ENCODE assay signal across 8 cellular contexts in the genomic region with DNA sequence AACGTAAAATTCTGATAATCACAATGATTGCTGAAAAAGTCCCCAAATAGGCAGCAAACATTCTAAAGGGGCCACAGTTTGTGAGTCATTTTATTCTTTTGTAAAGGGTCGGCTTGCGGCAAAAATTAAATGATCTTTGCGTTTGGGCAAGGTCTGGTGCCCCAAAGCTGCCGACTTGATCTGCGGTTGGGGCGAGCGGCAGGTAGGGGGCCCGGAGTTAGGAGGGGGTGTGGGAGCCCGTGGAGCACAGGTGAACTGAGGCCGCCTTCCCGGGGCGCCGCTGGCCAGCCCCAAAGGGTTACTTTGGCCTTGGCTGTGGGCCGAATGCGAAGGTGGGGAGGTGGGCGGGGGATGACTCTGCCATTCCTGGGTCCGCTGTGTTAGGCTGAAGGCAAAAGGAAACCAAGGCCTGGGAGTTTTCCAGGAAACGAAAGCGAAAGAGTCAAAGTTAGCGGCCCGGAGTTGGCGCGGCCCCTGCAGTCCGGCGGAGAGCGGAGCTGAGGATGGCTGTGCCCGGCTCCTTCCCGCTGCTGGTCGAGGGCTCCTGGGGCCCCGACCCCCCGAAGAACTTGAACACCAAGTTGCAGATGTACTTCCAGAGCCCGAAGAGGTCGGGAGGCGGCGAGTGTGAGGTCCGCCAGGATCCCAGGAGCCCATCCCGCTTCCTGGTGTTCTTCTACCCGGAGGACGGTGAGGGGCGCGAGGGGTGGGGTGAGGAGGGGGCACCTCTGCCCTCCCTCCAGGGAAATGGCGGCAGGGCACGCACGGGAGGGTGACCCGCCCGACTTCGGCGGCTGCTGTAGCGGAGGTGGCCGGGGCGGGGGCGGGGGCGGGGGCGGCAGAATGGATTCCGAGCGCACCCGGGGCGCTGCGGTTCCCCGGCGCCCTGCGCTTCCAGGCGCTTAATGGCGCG. TPM values are rescaled to one million over a fixed set of nuclear protein-coding genes. Genes with fewer than 3 reads are reported as not detected.
DNase-seq lines count a peak whose midpoint lies in the region; ATAC-seq and TF ChIP-seq lines count a peak whose summit lies in the region.

A gene with protein sequence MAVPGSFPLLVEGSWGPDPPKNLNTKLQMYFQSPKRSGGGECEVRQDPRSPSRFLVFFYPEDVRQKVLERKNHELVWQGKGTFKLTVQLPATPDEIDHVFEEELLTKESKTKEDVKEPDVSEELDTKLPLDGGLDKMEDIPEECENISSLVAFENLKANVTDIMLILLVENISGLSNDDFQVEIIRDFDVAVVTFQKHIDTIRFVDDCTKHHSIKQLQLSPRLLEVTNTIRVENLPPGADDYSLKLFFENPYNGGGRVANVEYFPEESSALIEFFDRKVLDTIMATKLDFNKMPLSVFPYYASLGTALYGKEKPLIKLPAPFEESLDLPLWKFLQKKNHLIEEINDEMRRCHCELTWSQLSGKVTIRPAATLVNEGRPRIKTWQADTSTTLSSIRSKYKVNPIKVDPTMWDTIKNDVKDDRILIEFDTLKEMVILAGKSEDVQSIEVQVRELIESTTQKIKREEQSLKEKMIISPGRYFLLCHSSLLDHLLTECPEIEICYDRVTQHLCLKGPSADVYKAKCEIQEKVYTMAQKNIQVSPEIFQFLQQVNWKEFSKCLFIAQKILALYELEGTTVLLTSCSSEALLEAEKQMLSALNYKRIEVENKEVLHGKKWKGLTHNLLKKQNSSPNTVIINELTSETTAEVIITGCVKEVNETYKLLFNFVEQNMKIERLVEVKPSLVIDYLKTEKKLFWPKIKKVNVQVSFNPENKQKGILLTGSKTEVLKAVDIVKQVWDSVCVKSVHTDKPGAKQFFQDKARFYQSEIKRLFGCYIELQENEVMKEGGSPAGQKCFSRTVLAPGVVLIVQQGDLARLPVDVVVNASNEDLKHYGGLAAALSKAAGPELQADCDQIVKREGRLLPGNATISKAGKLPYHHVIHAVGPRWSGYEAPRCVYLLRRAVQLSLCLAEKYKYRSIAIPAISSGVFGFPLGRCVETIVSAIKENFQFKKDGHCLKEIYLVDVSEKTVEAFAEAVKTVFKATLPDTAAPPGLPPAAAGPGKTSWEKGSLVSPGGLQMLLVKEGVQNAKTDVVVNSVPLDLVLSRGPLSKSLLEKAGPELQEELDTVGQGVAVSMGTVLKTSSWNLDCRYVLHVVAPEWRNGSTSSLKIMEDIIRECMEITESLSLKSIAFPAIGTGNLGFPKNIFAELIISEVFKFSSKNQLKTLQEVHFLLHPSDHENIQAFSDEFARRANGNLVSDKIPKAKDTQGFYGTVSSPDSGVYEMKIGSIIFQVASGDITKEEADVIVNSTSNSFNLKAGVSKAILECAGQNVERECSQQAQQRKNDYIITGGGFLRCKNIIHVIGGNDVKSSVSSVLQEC (N-terminal part only) (plus strand): TSS at position 459 of the 913 bp plus-strand sequence. CDS start 45 bp downstream, at position 504.

- no peaks in the 10 kb centered on the region for H3K27me3 ChIP-seq in liver (ENCODE audit: control insufficient read depth in 4 of 4, insufficient read depth in 4 of 4, low read length in 3 of 4)

- H3K4me1 Mint-ChIP-seq in HFFc6 (ENCODE audit: low read depth): peaks cover 43% of the 10 kb centered on the region
- H3K4me1 Mint-ChIP-seq in activated CD4-positive, alpha-beta memory T cell treated with anti-CD3 and anti-CD28 coated beads for 36 hours (ENCODE audit: low read depth): peaks cover 52% of the 10 kb centered on the region

- under 1% methylated on average over 66 of the region's 66 CpGs for WGBS in liver

- intact Hi-C loops in activated CD4-positive, alpha-beta memory T cell treated with anti-CD3 and anti-CD28 coated beads for 36 hours (cut with micrococcal nuclease): loop anchor here (2.0 to 10.0 kb wide), 5 partner anchors 223 to 1136 kb away; a partner anchor contains a TSS

- CTCF ChIA-PET in activated CD4-positive, alpha-beta memory T cell treated with anti-CD3 and anti-CD28 coated beads for 36 hours (lab: Charles Lee): interaction anchor here (0.6 to 6.7 kb wide), 12 partner anchors 11 to 297 kb away, joined by 3 to 230 read pairs (median 10); a partner anchor contains a TSS

- peak within 1 kb of the TSS; percentile 86 to 96 (median 91) for H3K4me3 ChIP-seq in liver (ENCODE audit: low read depth in 1 of 3, low read length in 3 of 3)

- 0 out of 2 replicates have a peak, but pooled peaks cover 4% of the 10 kb centered on the region for H3K36me3 Mint-ChIP-seq in HFFc6 (ENCODE audit: low read depth)
- peaks cover 17% of the 10 kb centered on the region for H3K36me3 Mint-ChIP-seq in activated CD4-positive, alpha-beta memory T cell treated with anti-CD3 and anti-CD28 coated beads for 36 hours

- H3K36me3 ChIP-seq in liver (ENCODE audit: control insufficient read depth in 4 of 4, insufficient read depth in 3 of 4, low read depth in 1 of 4, low read length in 3 of 4): peaks cover 0 to 5% (median 3%) of the 10 kb centered on the region in 4 donors

- peaks cover 1 to 43% (median 23%) of the 10 kb centered on the region in 4 donors for H3K4me1 ChIP-seq in liver (ENCODE audit: control insufficient read depth in 4 of 4, insufficient read depth in 4 of 4, low read length in 3 of 4)

- ATAC-seq in GM19467 (IDR thresholded peaks at IDR 0.05; ENCODE audit: unreplicated experiment): no peak

- no peaks in the 10 kb centered on the region for H3K9me3 ChIP-seq in liver (ENCODE audit: control insufficient read depth in 4 of 4, low read length in 3 of 4)

- peak within 1 kb of the TSS; percentile 94 for H3K27ac ChIP-seq in liver (ENCODE audit: low read depth in 1 of 2, low read length in 2 of 2)

- POLR2A ChIA-PET in activated CD4-positive, alpha-beta memory T cell treated with anti-CD3 and anti-CD28 coated beads for 36 hours (lab: Charles Lee): interaction anchor here (0.6 to 2.6 kb wide), 5 partner anchors 112 to 1135 kb away, joined by 3 to 16 read pairs (median 5); a partner anchor contains a TSS

- H3K9me3 Mint-ChIP-seq in HFFc6: no peaks in the 10 kb centered on the region
- H3K9me3 Mint-ChIP-seq in activated CD4-positive, alpha-beta memory T cell treated with anti-CD3 and anti-CD28 coated beads for 36 hours: peaks cover 2% of the 10 kb centered on the region

- TF ChIP-seq CTCF in HFFc6 (IDR thresholded peaks at IDR 0.05): no peak
- TF ChIP-seq CTCF in liver (IDR thresholded peaks at IDR 0.05; ENCODE audit: low read depth, low read length, missing input control): no peak

- peak within 1 kb of the TSS; percentile 82 to 88 for H3K9ac ChIP-seq in liver (ENCODE audit: low read depth in 1 of 2, low read length in 2 of 2)

- DNase-seq in GM03348 (ENCODE audit: low spot score) (peak; percentile 74), HFFc6 (peak; percentile 42), NCI-H226 (peak; percentile 68), dermis microvascular lymphatic vessel endothelial cell (ENCODE audit: low read depth in 2 of 2) (peak; percentile 57 to 72)
- DNase-seq in activated CD4-positive, alpha-beta memory T cell treated with anti-CD3 and anti-CD28 coated beads for 36 hours: peak; percentile 79
- DNase-seq in stimulated activated CD4-positive, alpha-beta T cell treated with anti-CD3 and anti-CD28 coated beads, Interleukin-4, amount 100 ng/mL, for 24 hours: peak; percentile 64

- TF ChIP-seq RAD21 in liver (IDR thresholded peaks at IDR 0.05): peak; percentile 22 to 54

- no peaks in the 10 kb centered on the region; the same call in 1 of the 2 replicates for H3K27me3 Mint-ChIP-seq in HFFc6 (ENCODE audit: insufficient read depth)
- no peaks in the 10 kb centered on the region for H3K27me3 Mint-ChIP-seq in activated CD4-positive, alpha-beta memory T cell treated with anti-CD3 and anti-CD28 coated beads for 36 hours

- H3K4me3 Mint-ChIP-seq in HFFc6: peak within 1 kb of the TSS; percentile 92
- H3K4me3 Mint-ChIP-seq in activated CD4-positive, alpha-beta memory T cell treated with anti-CD3 and anti-CD28 coated beads for 36 hours: peak within 1 kb of the TSS; percentile 99

- H3K27ac Mint-ChIP-seq in HFFc6: peak within 1 kb of the TSS; percentile 89
- H3K27ac Mint-ChIP-seq in activated CD4-positive, alpha-beta memory T cell treated with anti-CD3 and anti-CD28 coated beads for 36 hours: peak within 1 kb of the TSS; percentile 96

TF ChIP-seq in liver, 16 proteins besides CTCF, POLR2A, EP300 and RAD21 (continues in another document):
- no peak for TF ChIP-seq FOXA1 (IDR thresholded peaks at IDR 0.05)
- TF ChIP-seq, protein P1, sequence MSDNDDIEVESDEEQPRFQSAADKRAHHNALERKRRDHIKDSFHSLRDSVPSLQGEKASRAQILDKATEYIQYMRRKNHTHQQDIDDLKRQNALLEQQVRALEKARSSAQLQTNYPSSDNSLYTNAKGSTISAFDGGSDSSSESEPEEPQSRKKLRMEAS (IDR thresholded peaks at IDR 0.05): no peak
- TF ChIP-seq YY1 (IDR thresholded peaks at IDR 0.05): peak; percentile 87
- TF ChIP-seq, protein P2, sequence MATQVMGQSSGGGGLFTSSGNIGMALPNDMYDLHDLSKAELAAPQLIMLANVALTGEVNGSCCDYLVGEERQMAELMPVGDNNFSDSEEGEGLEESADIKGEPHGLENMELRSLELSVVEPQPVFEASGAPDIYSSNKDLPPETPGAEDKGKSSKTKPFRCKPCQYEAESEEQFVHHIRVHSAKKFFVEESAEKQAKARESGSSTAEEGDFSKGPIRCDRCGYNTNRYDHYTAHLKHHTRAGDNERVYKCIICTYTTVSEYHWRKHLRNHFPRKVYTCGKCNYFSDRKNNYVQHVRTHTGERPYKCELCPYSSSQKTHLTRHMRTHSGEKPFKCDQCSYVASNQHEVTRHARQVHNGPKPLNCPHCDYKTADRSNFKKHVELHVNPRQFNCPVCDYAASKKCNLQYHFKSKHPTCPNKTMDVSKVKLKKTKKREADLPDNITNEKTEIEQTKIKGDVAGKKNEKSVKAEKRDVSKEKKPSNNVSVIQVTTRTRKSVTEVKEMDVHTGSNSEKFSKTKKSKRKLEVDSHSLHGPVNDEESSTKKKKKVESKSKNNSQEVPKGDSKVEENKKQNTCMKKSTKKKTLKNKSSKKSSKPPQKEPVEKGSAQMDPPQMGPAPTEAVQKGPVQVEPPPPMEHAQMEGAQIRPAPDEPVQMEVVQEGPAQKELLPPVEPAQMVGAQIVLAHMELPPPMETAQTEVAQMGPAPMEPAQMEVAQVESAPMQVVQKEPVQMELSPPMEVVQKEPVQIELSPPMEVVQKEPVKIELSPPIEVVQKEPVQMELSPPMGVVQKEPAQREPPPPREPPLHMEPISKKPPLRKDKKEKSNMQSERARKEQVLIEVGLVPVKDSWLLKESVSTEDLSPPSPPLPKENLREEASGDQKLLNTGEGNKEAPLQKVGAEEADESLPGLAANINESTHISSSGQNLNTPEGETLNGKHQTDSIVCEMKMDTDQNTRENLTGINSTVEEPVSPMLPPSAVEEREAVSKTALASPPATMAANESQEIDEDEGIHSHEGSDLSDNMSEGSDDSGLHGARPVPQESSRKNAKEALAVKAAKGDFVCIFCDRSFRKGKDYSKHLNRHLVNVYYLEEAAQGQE (IDR thresholded peaks at IDR 0.05): no peak
- TF ChIP-seq NR2F2 (IDR thresholded peaks at IDR 0.05): no peak
- peak; percentile 3 for TF ChIP-seq SP1 (IDR thresholded peaks at IDR 0.05)

RNA-seq across cellular contexts. Expression of the gene that starts here (rescaled TPM):
- 10 to 100 TPM in 4 of 6 experiments, 1 to 10 TPM in 2; 5.3 to 16.1 (median 12.8) TPM for total RNA-seq in HFFc6 (2021; fragmentation: NEBNext Ultra II Directional; extraction: Animal tissue kit (Norgen Biotek cat#: 25700))
- 10 to 100 TPM; 50.8 to 51.6 TPM for total RNA-seq in activated CD4-positive, alpha-beta memory T cell treated with anti-CD3 and anti-CD28 coated beads for 36 hours
- total RNA-seq in dermis microvascular lymphatic vessel endothelial cell (64.2 and 64.8 TPM in 2 replicates), liver (10 to 100 TPM; 33.7 to 79.7 TPM)
- 10 to 100 TPM; 13.1 to 13.2 TPM for polyA plus RNA-seq in liver
